16 cellular contexts compared by ENCODE assay signal in the genomic region with DNA sequence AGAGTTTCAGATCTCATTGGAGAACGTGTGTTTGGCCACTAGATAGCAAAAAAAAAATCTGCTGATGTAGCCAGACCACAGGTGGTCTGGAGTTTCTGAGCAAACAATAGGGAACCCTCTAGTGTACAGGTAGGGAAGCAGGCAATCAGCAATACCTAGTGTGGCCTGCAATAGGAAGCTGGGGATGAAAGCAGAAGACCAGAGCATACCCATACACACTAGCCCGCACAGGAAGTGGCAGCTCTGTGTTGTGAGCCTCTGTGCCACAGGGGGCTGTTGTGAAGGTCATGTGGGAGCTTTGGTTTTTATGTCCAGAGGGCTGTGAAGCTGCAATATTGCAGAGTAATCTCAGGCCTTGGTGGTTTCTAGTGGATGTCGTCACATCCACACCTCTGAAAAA.
DNase-seq lines count a peak whose midpoint lies in the region; ATAC-seq and TF ChIP-seq lines count a peak whose summit lies in the region.
"Had no signal": no experiment of that assay in that cellular context is flagged by ENCODE, and none has a peak within 500 bp of the region (broad histone marks: within the 10 kb centered on the region; RNA-seq: fewer than 3 reads in every experiment).

No MANE protein-coding gene starts in this region.

- peaks cover 12% of the 10 kb centered on the region for H3K4me1 Mint-ChIP-seq in activated CD8-positive, alpha-beta memory T cell treated with anti-CD3 and anti-CD28 coated beads, Interleukin-2, amount 10 ng/mL, durations not matched to agents 7 days and 5 days
- peaks cover 10% of the 10 kb centered on the region for H3K4me1 Mint-ChIP-seq in central memory CD8-positive, alpha-beta T cell
- peaks cover 4% of the 10 kb centered on the region for H3K4me1 Mint-ChIP-seq in stimulated activated memory B cell treated with anti-CD40 and anti-IgM and Interleukin-4, amounts not matched to agents 10 μg/mL and 1 μg/mL and 100 μg/mL, for 72 hours
- no peaks in the 10 kb centered on the region for H3K4me1 Mint-ChIP-seq in activated CD4-positive, alpha-beta memory T cell treated with anti-CD3 and anti-CD28 coated beads for 36 hours (ENCODE audit: low read depth)
- H3K4me1 Mint-ChIP-seq in progenitor cell of endocrine pancreas (ENCODE audit: low read depth), result no peaks in the 10 kb centered on the region
- peaks cover 5% of the 10 kb centered on the region for H3K4me1 Mint-ChIP-seq in activated CD4-positive, alpha-beta T cell treated with anti-CD3 and anti-CD28 coated beads, Interleukin-2, amount 10 ng/mL, durations not matched to agents 24 days and 14 days

- TF ChIP-seq CTCF in progenitor cell of endocrine pancreas (IDR thresholded peaks at IDR 0.05; ENCODE audit: unreplicated experiment), result no peak

- no peaks in the 10 kb centered on the region for H3K27me3 Mint-ChIP-seq in activated CD8-positive, alpha-beta memory T cell treated with anti-CD3 and anti-CD28 coated beads, Interleukin-2, amount 10 ng/mL, durations not matched to agents 7 days and 5 days
- no peaks in the 10 kb centered on the region for H3K27me3 Mint-ChIP-seq in central memory CD8-positive, alpha-beta T cell
- H3K27me3 Mint-ChIP-seq in stimulated activated memory B cell treated with anti-CD40 and anti-IgM and Interleukin-4, amounts not matched to agents 10 μg/mL and 1 μg/mL and 100 μg/mL, for 72 hours, result no peaks in the 10 kb centered on the region
- H3K27me3 Mint-ChIP-seq in activated CD4-positive, alpha-beta memory T cell treated with anti-CD3 and anti-CD28 coated beads for 36 hours, result no peaks in the 10 kb centered on the region
- H3K27me3 Mint-ChIP-seq in progenitor cell of endocrine pancreas, result no peaks in the 10 kb centered on the region
- H3K27me3 Mint-ChIP-seq in activated CD4-positive, alpha-beta T cell treated with anti-CD3 and anti-CD28 coated beads, Interleukin-2, amount 10 ng/mL, durations not matched to agents 24 days and 14 days, result no peaks in the 10 kb centered on the region

- H3K27ac Mint-ChIP-seq in activated CD8-positive, alpha-beta memory T cell treated with anti-CD3 and anti-CD28 coated beads, Interleukin-2, amount 10 ng/mL, durations not matched to agents 7 days and 5 days, result no peak overlapping the region
- peak overlapping the region; percentile 49 for H3K27ac Mint-ChIP-seq in central memory CD8-positive, alpha-beta T cell (ENCODE audit: low read depth)
- no peak overlapping the region for H3K27ac Mint-ChIP-seq in stimulated activated memory B cell treated with anti-CD40 and anti-IgM and Interleukin-4, amounts not matched to agents 10 μg/mL and 1 μg/mL and 100 μg/mL, for 72 hours
- no peak overlapping the region for H3K27ac Mint-ChIP-seq in activated CD4-positive, alpha-beta memory T cell treated with anti-CD3 and anti-CD28 coated beads for 36 hours
- no peak overlapping the region for H3K27ac Mint-ChIP-seq in progenitor cell of endocrine pancreas
- no peak overlapping the region for H3K27ac Mint-ChIP-seq in activated CD4-positive, alpha-beta T cell treated with anti-CD3 and anti-CD28 coated beads, Interleukin-2, amount 10 ng/mL, durations not matched to agents 24 days and 14 days

- peaks cover 40% of the 10 kb centered on the region for H3K36me3 Mint-ChIP-seq in activated CD8-positive, alpha-beta memory T cell treated with anti-CD3 and anti-CD28 coated beads, Interleukin-2, amount 10 ng/mL, durations not matched to agents 7 days and 5 days
- H3K36me3 Mint-ChIP-seq in central memory CD8-positive, alpha-beta T cell (ENCODE audit: insufficient read depth), result peaks cover 9% of the 10 kb centered on the region
- peaks cover 66% of the 10 kb centered on the region for H3K36me3 Mint-ChIP-seq in stimulated activated memory B cell treated with anti-CD40 and anti-IgM and Interleukin-4, amounts not matched to agents 10 μg/mL and 1 μg/mL and 100 μg/mL, for 72 hours
- H3K36me3 Mint-ChIP-seq in activated CD4-positive, alpha-beta memory T cell treated with anti-CD3 and anti-CD28 coated beads for 36 hours, result peaks cover 57% of the 10 kb centered on the region
- H3K36me3 Mint-ChIP-seq in progenitor cell of endocrine pancreas (ENCODE audit: insufficient read depth), result peaks cover 65% of the 10 kb centered on the region
- peaks cover 33% of the 10 kb centered on the region for H3K36me3 Mint-ChIP-seq in activated CD4-positive, alpha-beta T cell treated with anti-CD3 and anti-CD28 coated beads, Interleukin-2, amount 10 ng/mL, durations not matched to agents 24 days and 14 days (ENCODE audit: low read depth)

- H3K4me3 Mint-ChIP-seq in activated CD8-positive, alpha-beta memory T cell treated with anti-CD3 and anti-CD28 coated beads, Interleukin-2, amount 10 ng/mL, durations not matched to agents 7 days and 5 days, result no peak overlapping the region
- H3K4me3 Mint-ChIP-seq in central memory CD8-positive, alpha-beta T cell, result no peak overlapping the region
- H3K4me3 Mint-ChIP-seq in stimulated activated memory B cell treated with anti-CD40 and anti-IgM and Interleukin-4, amounts not matched to agents 10 μg/mL and 1 μg/mL and 100 μg/mL, for 72 hours, result no peak overlapping the region
- no peak overlapping the region for H3K4me3 Mint-ChIP-seq in activated CD4-positive, alpha-beta memory T cell treated with anti-CD3 and anti-CD28 coated beads for 36 hours
- no peak overlapping the region for H3K4me3 Mint-ChIP-seq in progenitor cell of endocrine pancreas (ENCODE audit: low read depth)
- no peak overlapping the region for H3K4me3 Mint-ChIP-seq in activated CD4-positive, alpha-beta T cell treated with anti-CD3 and anti-CD28 coated beads, Interleukin-2, amount 10 ng/mL, durations not matched to agents 24 days and 14 days

- ATAC-seq in activated CD8-positive, alpha-beta memory T cell treated with anti-CD3 and anti-CD28 coated beads, Interleukin-2, amount 10 ng/mL, durations not matched to agents 7 days and 5 days, result peak; percentile 69
- ATAC-seq in central memory CD8-positive, alpha-beta T cell (replicated peaks; ENCODE audit: extremely low read depth, poor library complexity, severe bottlenecking), result peak; percentile 70
- peak; percentile 51 for ATAC-seq in stimulated activated memory B cell treated with anti-CD40 and anti-IgM and Interleukin-4, amounts not matched to agents 10 μg/mL and 1 μg/mL and 100 μg/mL, for 72 hours
- ATAC-seq: heart left ventricle had no signal

- CTCF ChIA-PET in activated CD8-positive, alpha-beta memory T cell treated with anti-CD3 and anti-CD28 coated beads, Interleukin-2, amount 10 ng/mL, durations not matched to agents 7 days and 5 days (lab: Charles Lee), result interaction anchor here (1.5 kb wide), 1 partner anchor 125 kb away, joined by 4 read pairs; no protein-coding TSS in a partner anchor
- CTCF ChIA-PET in activated CD4-positive, alpha-beta memory T cell treated with anti-CD3 and anti-CD28 coated beads for 36 hours (lab: Charles Lee), result no interaction called here

- peaks cover 6% of the 10 kb centered on the region for H3K9me3 Mint-ChIP-seq in activated CD8-positive, alpha-beta memory T cell treated with anti-CD3 and anti-CD28 coated beads, Interleukin-2, amount 10 ng/mL, durations not matched to agents 7 days and 5 days (ENCODE audit: low read depth)
- peaks cover 6% of the 10 kb centered on the region for H3K9me3 Mint-ChIP-seq in central memory CD8-positive, alpha-beta T cell
- peaks cover 9% of the 10 kb centered on the region for H3K9me3 Mint-ChIP-seq in stimulated activated memory B cell treated with anti-CD40 and anti-IgM and Interleukin-4, amounts not matched to agents 10 μg/mL and 1 μg/mL and 100 μg/mL, for 72 hours
- H3K9me3 Mint-ChIP-seq in activated CD4-positive, alpha-beta memory T cell treated with anti-CD3 and anti-CD28 coated beads for 36 hours, result peaks cover 55% of the 10 kb centered on the region
- peaks cover 60% of the 10 kb centered on the region for H3K9me3 Mint-ChIP-seq in progenitor cell of endocrine pancreas (ENCODE audit: low read depth)
- peaks cover 28% of the 10 kb centered on the region for H3K9me3 Mint-ChIP-seq in activated CD4-positive, alpha-beta T cell treated with anti-CD3 and anti-CD28 coated beads, Interleukin-2, amount 10 ng/mL, durations not matched to agents 24 days and 14 days

- intact Hi-C loops in activated CD4-positive, alpha-beta memory T cell treated with anti-CD3 and anti-CD28 coated beads for 36 hours (cut with micrococcal nuclease), result no loop called here
- intact Hi-C loops in activated CD4-positive, alpha-beta T cell treated with anti-CD3 and anti-CD28 coated beads, Interleukin-2, amount 10 ng/mL, durations not matched to agents 24 days and 14 days (cut with micrococcal nuclease), result no loop called here

- POLR2A ChIA-PET in activated CD4-positive, alpha-beta memory T cell treated with anti-CD3 and anti-CD28 coated beads for 36 hours (lab: Charles Lee), result no interaction called here

- DNase-seq in activated CD8-positive, alpha-beta memory T cell treated with anti-CD3 and anti-CD28 coated beads, Interleukin-2, amount 10 ng/mL, durations not matched to agents 7 days and 5 days, result peak; percentile 58
- no peak for DNase-seq in activated CD8-positive, alpha-beta memory T cell treated with anti-CD3 and anti-CD28 coated beads, Interleukin-2, amount 50 U/mL, for 48 hours
- DNase-seq in MV-4-11 (lab: John Stamatoyannopoulos, UW), result peak; percentile 92
- DNase-seq in central memory CD8-positive, alpha-beta T cell (ENCODE audit: low spot score in 2 of 2), result no peak
- no peak for DNase-seq in activated CD4-positive, alpha-beta memory T cell treated with anti-CD3 and anti-CD28 coated beads for 36 hours
- no peak for DNase-seq in progenitor cell of endocrine pancreas (ENCODE audit: low spot score, unreplicated experiment)
- DNase-seq in activated CD4-positive, alpha-beta T cell treated with anti-CD3 and anti-CD28 coated beads, Interleukin-2, amount 10 ng/mL, durations not matched to agents 24 days and 14 days, result no peak
- DNase-seq: amniotic stem cell, COR-L47, erythroblast, heart left ventricle, NCI-H1694 treated with DMSO at 0.1 percent for 48 hours, NCI-H82, posterior cingulate gyrus, spleen had no signal

Comparison
In these comparisons a context has a peak if more than half of its experiments do, and no peak if none do; other contexts are left out.
1. DNase-seq: peak in activated CD8-positive, alpha-beta memory T cell treated with anti-CD3 and anti-CD28 coated beads, Interleukin-2, amount 10 ng/mL, durations not matched to agents 7 days and 5 days (single experiment) and MV-4-11 (single experiment); none in activated CD8-positive, alpha-beta memory T cell treated with anti-CD3 and anti-CD28 coated beads, Interleukin-2, amount 50 U/mL, for 48 hours (single experiment), central memory CD8-positive, alpha-beta T cell (0 of 2), activated CD4-positive, alpha-beta memory T cell treated with anti-CD3 and anti-CD28 coated beads for 36 hours (single experiment), progenitor cell of endocrine pancreas (single experiment) and activated CD4-positive, alpha-beta T cell treated with anti-CD3 and anti-CD28 coated beads, Interleukin-2, amount 10 ng/mL, durations not matched to agents 24 days and 14 days (single experiment).
2. Peak in every context shown above with its lines, with median percentiles within 50 percentile points of each other: ATAC-seq.